In the genomic region with DNA sequence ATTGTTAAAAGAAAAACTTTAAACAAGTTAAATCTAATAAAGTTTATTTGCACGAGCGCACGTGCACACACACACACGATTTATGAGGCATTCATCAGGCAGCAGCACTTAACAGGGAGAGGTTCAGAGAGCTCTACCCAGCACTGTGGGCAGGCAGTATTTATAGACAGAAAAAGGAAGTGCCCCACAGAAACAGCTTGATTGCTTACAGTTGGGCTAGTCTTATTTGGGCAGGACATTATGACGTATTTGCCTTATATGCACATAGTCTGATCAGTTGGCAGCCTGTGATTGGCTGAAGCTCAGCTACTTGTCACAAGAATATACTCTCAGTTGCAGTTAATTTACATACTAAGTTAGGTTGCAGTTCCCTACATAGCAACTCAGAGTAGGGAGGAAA, we compare ENCODE assay signal across 11 cellular contexts. TPM values are rescaled to one million over a fixed set of nuclear protein-coding genes. Genes with fewer than 3 reads are reported as not detected.
DNase-seq lines count a peak whose midpoint lies in the region; ATAC-seq and TF ChIP-seq lines count a peak whose summit lies in the region.
"Had no signal": no experiment of that assay in that cellular context is flagged by ENCODE, and none has a peak within 500 bp of the region (broad histone marks: within the 10 kb centered on the region; RNA-seq: fewer than 3 reads in every experiment).

No MANE protein-coding gene starts in this region.

- peaks cover 3% of the 10 kb centered on the region for H3K27me3 Mint-ChIP-seq in glutamatergic neuron (ENCODE audit: unreplicated experiment)

- POLR2A ChIA-PET in PC-9 (lab: Charles Lee; ENCODE audit: unreplicated experiment) = no interaction called here

- peaks cover 11% of the 10 kb centered on the region for H3K4me1 Mint-ChIP-seq in glutamatergic neuron (ENCODE audit: low read depth, unreplicated experiment)

- peak; percentile 11 for DNase-seq in A172 (ENCODE audit: low spot score)
- DNase-seq in PC-9 = no peak
- DNase-seq in glutamatergic neuron = no peak
- no peak for DNase-seq in activated CD4-positive, CD25-positive, alpha-beta regulatory T cell treated with anti-CD3 and anti-CD28 coated beads, Interleukin-2, amount 50 U/mL, for 72 hours
- no peak for DNase-seq in SHP77 (lab: John Stamatoyannopoulos, UW)
- no peak for DNase-seq in uterus
- DNase-seq: activated CD8-positive, alpha-beta memory T cell treated with anti-CD3 and anti-CD28 coated beads, Interleukin-2, amount 50 U/mL, for 4 hours; DMS 273 treated with DMSO at 0.1 percent for 48 hours; NCI-H187 treated with DMSO at 0.1 percent for 48 hours had no signal

- H3K4me2 ChIP-seq in PC-9 = no peak overlapping the region

- H3K4me1 ChIP-seq in PC-9 (replicated peaks; ENCODE audit: insufficient read depth) (peaks cover 15% of the 10 kb centered on the region), uterus (no peaks in the 10 kb centered on the region)

- H3K9me3 Mint-ChIP-seq in glutamatergic neuron (ENCODE audit: unreplicated experiment) = peaks cover 7% of the 10 kb centered on the region

- H3K9me2 ChIP-seq in PC-9 (ENCODE audit: insufficient read depth) = no peaks in the 10 kb centered on the region

- no peaks in the 10 kb centered on the region for H3F3A ChIP-seq in PC-9 (ENCODE audit: insufficient read depth, low read depth)

- no TSS peak for BruUV-seq in PC-9 (replicated peaks; lab: Mats Ljungman, UMichigan)

- intact Hi-C loops in PC-9 (cut with micrococcal nuclease; ENCODE audit: unreplicated experiment) = loop anchor here (5.0 kb wide), 1 partner anchor 1051 kb away; no protein-coding TSS in a partner anchor
- intact Hi-C loops in uterus (cut with DNase I; ENCODE audit: low total_unique reads) = no loop called here

- TF ChIP-seq POLR2A in uterus (IDR thresholded peaks at IDR 0.05) = no peak

- H3K27ac Mint-ChIP-seq in glutamatergic neuron (ENCODE audit: unreplicated experiment) = no peak overlapping the region

- H3K27ac ChIP-seq in PC-9 (no peak overlapping the region), uterus (no peak overlapping the region)

- no peaks in the 10 kb centered on the region for H3K9me3 ChIP-seq in PC-9 (ENCODE audit: insufficient read depth, low read depth)
- H3K9me3 ChIP-seq in uterus = no peaks in the 10 kb centered on the region

- H3K4me3 ChIP-seq in PC-9 = no peak overlapping the region
- H3K4me3 ChIP-seq in uterus = no peak overlapping the region

- peak overlapping the region; percentile 99 for H3K4me3 Mint-ChIP-seq in glutamatergic neuron (ENCODE audit: unreplicated experiment)

- no peaks in the 10 kb centered on the region for H3K36me3 Mint-ChIP-seq in glutamatergic neuron (ENCODE audit: unreplicated experiment)

- peaks cover 22% of the 10 kb centered on the region for H3K79me2 ChIP-seq in PC-9 (ENCODE audit: low read depth)

- H2AFZ ChIP-seq in PC-9 = 0 out of 2 replicates have a peak overlapping the region, but pooled peaks have one; percentile 42

- ATAC-seq in GM18858 (IDR thresholded peaks at IDR 0.05; ENCODE audit: unreplicated experiment) = peak; percentile 27
- ATAC-seq in GM19452 (IDR thresholded peaks at IDR 0.05; ENCODE audit: unreplicated experiment) = no peak

- no peaks in the 10 kb centered on the region for H4K20me1 ChIP-seq in PC-9 (ENCODE audit: insufficient read depth)

- TF ChIP-seq CTCF in PC-9 (conservative IDR thresholded peaks at IDR 0.05) (no peak), glutamatergic neuron (IDR thresholded peaks at IDR 0.05; ENCODE audit: partially characterized antibody, unreplicated experiment) (no peak), uterus (IDR thresholded peaks at IDR 0.05) (no peak)

- H3K36me3 ChIP-seq in PC-9 (ENCODE audit: low read depth) (no peaks in the 10 kb centered on the region), uterus (no peaks in the 10 kb centered on the region)

- CTCF ChIA-PET in PC-9 (lab: Charles Lee) = no interaction called here

- H3K27me3 ChIP-seq in PC-9 (ENCODE audit: insufficient read depth, low read depth) = no peaks in the 10 kb centered on the region
- no peaks in the 10 kb centered on the region for H3K27me3 ChIP-seq in uterus

RNA-seq across cellular contexts. Expression of a gene that starts 1.2 kb away (rescaled TPM):
- total RNA-seq in A172 (2014; rRNA removed; shearing (Covaris generic)) = 8.4 and 11.7 TPM in 2 replicates
- total RNA-seq in PC-9 (2021) (23.7 and 27.4 TPM in 2 replicates), glutamatergic neuron (ENCODE audit: unreplicated experiment) (10.1 TPM), uterus (10 to 100 TPM in 3 of 4 donors, 1 to 10 TPM in 1; 5.6 to 14.7 (median 12.4) TPM)
